Comparison of ENCODE assay signal across 16 cellular contexts in the genomic region with DNA sequence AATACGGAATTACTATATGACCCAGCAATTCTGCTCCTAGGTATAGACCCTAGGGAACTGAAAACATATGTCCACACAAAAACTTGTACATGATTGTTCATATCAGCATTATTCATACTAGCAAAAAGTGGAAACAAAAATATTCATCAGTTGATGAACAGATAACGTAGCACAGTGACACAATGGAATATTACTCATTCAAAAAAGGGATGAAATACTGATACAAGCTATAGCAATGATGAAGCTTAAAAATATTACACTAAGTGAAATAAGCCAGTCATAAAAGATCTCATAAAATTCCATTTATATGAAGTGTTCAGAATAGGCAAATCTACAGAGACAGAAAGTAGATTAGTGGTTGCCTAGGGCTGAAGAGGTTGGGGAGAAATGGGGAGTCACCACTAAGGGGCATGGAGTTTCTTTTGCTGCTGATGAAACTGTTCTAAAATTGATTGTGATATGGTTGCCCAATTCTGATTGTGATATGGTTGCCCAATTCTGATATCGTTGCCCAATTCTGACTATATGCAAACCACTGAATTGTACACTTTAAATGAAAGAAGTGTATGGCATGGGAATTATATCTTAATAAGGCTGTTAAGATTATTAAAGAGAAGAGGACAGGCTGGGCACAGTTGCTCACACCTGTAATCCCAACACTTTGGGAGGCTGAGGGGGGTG. TPM values are rescaled to one million over a fixed set of nuclear protein-coding genes. Genes with fewer than 3 reads are reported as not detected.
DNase-seq lines count a peak whose midpoint lies in the region; TF ChIP-seq lines count a peak whose summit lies in the region.
"Had no signal": no experiment of that assay in that cellular context is flagged by ENCODE, and none has a peak within 500 bp of the region (broad histone marks: within the 10 kb centered on the region; RNA-seq: fewer than 3 reads in every experiment).

No MANE protein-coding gene starts in this region.

- no peak for TF ChIP-seq CTCF in PC-9 (conservative IDR thresholded peaks at IDR 0.05)

- POLR2A ChIA-PET in PC-9 (lab: Charles Lee; ENCODE audit: unreplicated experiment): interaction anchor here (1.1 kb wide), 1 partner anchor 9 kb away, joined by 6 read pairs; no protein-coding TSS in a partner anchor

- no peaks in the 10 kb centered on the region for H4K20me1 ChIP-seq in PC-9 (ENCODE audit: insufficient read depth)

- DNase-seq in stimulated activated CD4-positive, alpha-beta T cell treated with anti-CD3 and anti-CD28 coated beads, Interleukin-15, amount 100 ng/mL, for 24 hours: peak; percentile 10
- no peak for DNase-seq in stimulated activated CD4-positive, alpha-beta T cell treated with anti-CD3 and anti-CD28 coated beads, Interleukin-12 subunit alpha, Interleukin-12 subunit beta, amount 100 ng/mL, for 4 hours
- DNase-seq in PC-9: peak in 1 of 2 experiments; percentile 67
- DNase-seq in epithelial cell of prostate (ENCODE audit: low read depth, low spot score): peak; percentile 63
- no peak for DNase-seq in DMS 273 (lab: John Stamatoyannopoulos, UW; ENCODE audit: unreplicated experiment)
- DNase-seq in cerebellum (ENCODE audit: low spot score): no peak
- DNase-seq in HuH-7 (ENCODE audit: low spot score): no peak
- no peak for DNase-seq in DMS53 (lab: John Stamatoyannopoulos, UW)
- DNase-seq: activated naive CD4-positive, alpha-beta T cell; BE2C; cortex of kidney; DND-41; GOT3; NCI-H146; stimulated activated CD4-positive, alpha-beta T cell treated with anti-CD3 and anti-CD28 coated beads, Interleukin-2, amount 100 ng/mL, for 48 hours had no signal

- no peaks in the 10 kb centered on the region for H3K9me2 ChIP-seq in PC-9 (ENCODE audit: insufficient read depth)

- no peaks in the 10 kb centered on the region for H3K4me1 ChIP-seq in PC-9 (replicated peaks; ENCODE audit: insufficient read depth)
- H3K4me1 ChIP-seq: BE2C had no signal

- no peaks in the 10 kb centered on the region for H3F3A ChIP-seq in PC-9 (ENCODE audit: insufficient read depth, low read depth)

- no TSS peak for BruUV-seq in PC-9 (replicated peaks; lab: Mats Ljungman, UMichigan)

- intact Hi-C loops in PC-9 (cut with micrococcal nuclease; ENCODE audit: unreplicated experiment): no loop called here

- H3K4me3 ChIP-seq in PC-9: no peak overlapping the region
- H3K4me3 ChIP-seq: SK-N-MC had no signal

- CTCF ChIA-PET in PC-9 (lab: Charles Lee): no interaction called here

- no peak overlapping the region for H3K4me2 ChIP-seq in PC-9

- H3K27ac ChIP-seq in PC-9 (peak overlapping the region; percentile 54), epithelial cell of prostate (peak overlapping the region; percentile 76)
- H3K27ac ChIP-seq: SK-N-MC had no signal

- no peaks in the 10 kb centered on the region for H3K9me3 ChIP-seq in PC-9 (ENCODE audit: insufficient read depth, low read depth)
- H3K9me3 ChIP-seq: BE2C had no signal

- no peaks in the 10 kb centered on the region for H3K27me3 ChIP-seq in PC-9 (ENCODE audit: insufficient read depth, low read depth)
- H3K27me3 ChIP-seq: BE2C had no signal

- H3K36me3 ChIP-seq in PC-9 (ENCODE audit: low read depth): 0 out of 2 replicates have a peak, but pooled peaks cover 7% of the 10 kb centered on the region

- no peaks in the 10 kb centered on the region for H3K79me2 ChIP-seq in PC-9 (ENCODE audit: low read depth)

- no peak overlapping the region for H2AFZ ChIP-seq in PC-9

RNA-seq across cellular contexts. Expression of a gene that starts 10.6 kb away (rescaled TPM):
- total RNA-seq in PC-9 (2021): 6.5 and 6.8 TPM in 2 replicates
- total RNA-seq in cerebellum: 17.2 TPM

RNA-seq across cellular contexts. Expression of a gene that starts 11.0 kb away (rescaled TPM):
- total RNA-seq in PC-9 (2021): 25.6 and 26.9 TPM in 2 replicates
- total RNA-seq in cerebellum: 17.0 TPM

Comparison
In these comparisons a context has a peak if more than half of its experiments do, and no peak if none do; other contexts are left out.
1. DNase-seq: peak in stimulated activated CD4-positive, alpha-beta T cell treated with anti-CD3 and anti-CD28 coated beads, Interleukin-15, amount 100 ng/mL, for 24 hours (single experiment) and epithelial cell of prostate (single experiment); none in stimulated activated CD4-positive, alpha-beta T cell treated with anti-CD3 and anti-CD28 coated beads, Interleukin-12 subunit alpha, Interleukin-12 subunit beta, amount 100 ng/mL, for 4 hours (single experiment), DMS 273 (single experiment), cerebellum (single experiment), HuH-7 (single experiment) and DMS53 (single experiment).